In the genomic region with DNA sequence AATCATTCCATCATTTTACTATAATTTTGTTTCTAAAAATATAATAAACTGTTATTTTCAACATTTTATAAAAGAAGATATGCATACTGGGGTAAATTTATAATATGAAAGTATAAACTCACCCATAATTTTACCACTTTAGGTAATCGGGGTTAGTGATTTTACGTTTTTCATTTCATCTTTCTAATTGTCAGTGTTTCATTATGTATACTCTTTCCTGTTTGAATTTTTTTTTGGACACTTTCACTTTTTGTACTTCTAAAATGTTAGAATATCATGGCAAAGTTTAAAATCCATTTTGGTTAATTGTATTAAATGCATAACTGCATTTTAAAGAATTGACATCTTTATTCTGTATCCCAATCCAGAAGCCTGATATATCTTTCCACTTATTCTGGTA, we compare ENCODE assay signal across 16 cellular contexts.
DNase-seq lines count a peak whose midpoint lies in the region; ATAC-seq, FAIRE-seq and TF ChIP-seq lines count a peak whose summit lies in the region.
"Had no signal": no experiment of that assay in that cellular context is flagged by ENCODE, and none has a peak within 500 bp of the region (broad histone marks: within the 10 kb centered on the region; RNA-seq: fewer than 3 reads in every experiment).

No MANE protein-coding gene starts in this region.

- H3K4me1 ChIP-seq in OCI-LY3 (ENCODE audit: low read length), result peaks cover 17% of the 10 kb centered on the region
- no peaks in the 10 kb centered on the region for H3K4me1 ChIP-seq in pancreas
- H3K4me1 ChIP-seq: BLaER1, Caco-2 had no signal

- no peak overlapping the region for H3K9ac ChIP-seq in OCI-LY3 (ENCODE audit: low read length)
- H3K9ac ChIP-seq: BLaER1, GM23248 had no signal

- peak overlapping the region; percentile 18 for H3K4me2 ChIP-seq in OCI-LY3 (ENCODE audit: low read length)
- H3K4me2 ChIP-seq: BLaER1 had no signal

- no peak overlapping the region for H2AFZ ChIP-seq in OCI-LY3 (ENCODE audit: low read depth, low read length)
- H2AFZ ChIP-seq: GM23248 had no signal

- no peaks in the 10 kb centered on the region for H4K20me1 ChIP-seq in OCI-LY3 (ENCODE audit: insufficient read depth, low read length)
- H4K20me1 ChIP-seq: BLaER1 had no signal

- TF ChIP-seq CTCF in OCI-LY3 (IDR thresholded peaks at IDR 0.05; ENCODE audit: low read depth, low read length), result no peak
- no peak for TF ChIP-seq CTCF in pancreas (IDR thresholded peaks at IDR 0.05)

- FAIRE-seq in A204.1 (lab: Jason Lieb, UNC), result peak; percentile 76
- FAIRE-seq in pancreas (lab: Jason Lieb, UNC), result peak; percentile 17
- FAIRE-seq: K562 had no signal

- DNase-seq in pancreas (no peak), H7 (no peak)
- no peak for DNase-seq in stimulated activated CD4-positive, alpha-beta T cell treated with anti-CD3 and anti-CD28 coated beads, Interleukin-4, amount 100 ng/mL, for 4 hours
- DNase-seq: AML-193; Caco-2; CD8-positive, alpha-beta memory T cell; DMS53; GM23248; Kasumi-1 had no signal

- H3K27ac ChIP-seq in OCI-LY3 (ENCODE audit: low read length) (no peak overlapping the region), pancreas (no peak overlapping the region)
- H3K27ac ChIP-seq: 22Rv1, BLaER1, GM23248 had no signal

- H3K36me3 ChIP-seq in OCI-LY3 (replicated peaks; ENCODE audit: low read depth, low read length), result no peaks in the 10 kb centered on the region
- no peaks in the 10 kb centered on the region for H3K36me3 ChIP-seq in pancreas
- no peaks in the 10 kb centered on the region for H3K36me3 ChIP-seq in H7 (replicated peaks; ENCODE audit: control insufficient read depth, insufficient read depth, low read length)
- H3K36me3 ChIP-seq: BLaER1 had no signal

- no peak overlapping the region for H3K4me3 ChIP-seq in OCI-LY3 (ENCODE audit: low read length)
- H3K4me3 ChIP-seq in pancreas, result no peak overlapping the region
- no peak overlapping the region for H3K4me3 ChIP-seq in H7 (ENCODE audit: insufficient read depth, low read depth, low read length)
- H3K4me3 ChIP-seq: BLaER1, GM23248, K562 had no signal

- 97 to 98% methylated on average over 2 of the region's 2 CpGs for WGBS in pancreas, 2 donors

- peak; percentile 55 for ATAC-seq in HG02885 (IDR thresholded peaks at IDR 0.05; ENCODE audit: poor library complexity, unreplicated experiment)
- ATAC-seq in pancreas, result no peak
- ATAC-seq in HG02884 (IDR thresholded peaks at IDR 0.05; ENCODE audit: unreplicated experiment), result no peak
- ATAC-seq: K562 had no signal

- intact Hi-C loops in pancreas (cut with DNase I), result no loop called here

- H3K27me3 ChIP-seq in OCI-LY3 (ENCODE audit: low read depth, low read length), result no peaks in the 10 kb centered on the region
- H3K27me3 ChIP-seq in pancreas, result no peaks in the 10 kb centered on the region
- no peaks in the 10 kb centered on the region for H3K27me3 ChIP-seq in H7 (ENCODE audit: control insufficient read depth, insufficient read depth, low read length)
- H3K27me3 ChIP-seq: BLaER1 had no signal

- H3K9me3 ChIP-seq in OCI-LY3 (ENCODE audit: insufficient read depth, low read length), result no peaks in the 10 kb centered on the region
- no peaks in the 10 kb centered on the region for H3K9me3 ChIP-seq in pancreas
- H3K9me3 ChIP-seq: BLaER1, Caco-2 had no signal

- no peaks in the 10 kb centered on the region for H3K79me2 ChIP-seq in OCI-LY3 (ENCODE audit: low read length)
